Comparison of ENCODE assay signal across 1 cellular context in the genomic region with DNA sequence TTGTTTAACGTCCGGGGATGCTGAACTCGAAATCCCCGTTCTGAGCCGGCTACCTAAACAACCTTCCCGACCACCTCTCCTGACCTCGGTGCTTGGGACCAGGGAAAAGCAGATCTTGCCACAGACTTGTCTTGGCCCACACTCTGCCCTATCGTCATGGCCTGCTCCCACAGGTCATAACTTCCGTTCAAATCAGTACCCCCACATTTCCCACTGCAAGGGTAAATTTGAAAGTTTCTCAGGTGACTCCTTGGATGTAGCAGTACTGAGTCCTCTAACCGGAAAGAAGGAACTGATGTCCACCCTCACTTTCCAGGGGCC.
A peak's percentile ranks its signal among the peaks of the same experiment; 100 is the strongest.
TF ChIP-seq lines count a peak whose summit lies in the region.

No MANE protein-coding gene starts in this region.

TF ChIP-seq in K562, 482 proteins besides CTCF, POLR2A, EP300 and RAD21:
- TF ChIP-seq ERF (CRISPR knock-in tag; IDR thresholded peaks at IDR 0.05): 0 out of 2 replicates have a peak, but pooled peaks have one; percentile 42
- TF ChIP-seq, protein P1, sequence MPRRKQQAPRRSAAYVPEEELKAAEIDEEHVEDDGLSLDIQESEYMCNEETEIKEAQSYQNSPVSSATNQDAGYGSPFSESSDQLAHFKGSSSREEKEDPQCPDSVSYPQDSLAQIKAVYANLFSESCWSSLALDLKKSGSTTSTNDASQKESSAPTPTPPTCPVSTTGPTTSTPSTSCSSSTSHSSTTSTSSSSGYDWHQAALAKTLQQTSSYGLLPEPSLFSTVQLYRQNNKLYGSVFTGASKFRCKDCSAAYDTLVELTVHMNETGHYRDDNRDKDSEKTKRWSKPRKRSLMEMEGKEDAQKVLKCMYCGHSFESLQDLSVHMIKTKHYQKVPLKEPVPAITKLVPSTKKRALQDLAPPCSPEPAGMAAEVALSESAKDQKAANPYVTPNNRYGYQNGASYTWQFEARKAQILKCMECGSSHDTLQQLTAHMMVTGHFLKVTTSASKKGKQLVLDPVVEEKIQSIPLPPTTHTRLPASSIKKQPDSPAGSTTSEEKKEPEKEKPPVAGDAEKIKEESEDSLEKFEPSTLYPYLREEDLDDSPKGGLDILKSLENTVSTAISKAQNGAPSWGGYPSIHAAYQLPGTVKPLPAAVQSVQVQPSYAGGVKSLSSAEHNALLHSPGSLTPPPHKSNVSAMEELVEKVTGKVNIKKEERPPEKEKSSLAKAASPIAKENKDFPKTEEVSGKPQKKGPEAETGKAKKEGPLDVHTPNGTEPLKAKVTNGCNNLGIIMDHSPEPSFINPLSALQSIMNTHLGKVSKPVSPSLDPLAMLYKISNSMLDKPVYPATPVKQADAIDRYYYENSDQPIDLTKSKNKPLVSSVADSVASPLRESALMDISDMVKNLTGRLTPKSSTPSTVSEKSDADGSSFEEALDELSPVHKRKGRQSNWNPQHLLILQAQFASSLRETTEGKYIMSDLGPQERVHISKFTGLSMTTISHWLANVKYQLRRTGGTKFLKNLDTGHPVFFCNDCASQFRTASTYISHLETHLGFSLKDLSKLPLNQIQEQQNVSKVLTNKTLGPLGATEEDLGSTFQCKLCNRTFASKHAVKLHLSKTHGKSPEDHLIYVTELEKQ (CRISPR knock-in tag; IDR thresholded peaks at IDR 0.05): no peak
- TF ChIP-seq KAT7 (CRISPR knock-in tag; IDR thresholded peaks at IDR 0.05; ENCODE audit: borderline replicate concordance): no peak
- no peak for TF ChIP-seq ZNF316 (IDR thresholded peaks at IDR 0.05)
- no peak for TF ChIP-seq NR2C1 (IDR thresholded peaks at IDR 0.05)
- 0 out of 2 replicates have a peak, but pooled peaks have one; percentile 12 for TF ChIP-seq NR2C1 (tag; IDR thresholded peaks at IDR 0.05)
